1 cellular context compared by ENCODE assay signal in the genomic region with DNA sequence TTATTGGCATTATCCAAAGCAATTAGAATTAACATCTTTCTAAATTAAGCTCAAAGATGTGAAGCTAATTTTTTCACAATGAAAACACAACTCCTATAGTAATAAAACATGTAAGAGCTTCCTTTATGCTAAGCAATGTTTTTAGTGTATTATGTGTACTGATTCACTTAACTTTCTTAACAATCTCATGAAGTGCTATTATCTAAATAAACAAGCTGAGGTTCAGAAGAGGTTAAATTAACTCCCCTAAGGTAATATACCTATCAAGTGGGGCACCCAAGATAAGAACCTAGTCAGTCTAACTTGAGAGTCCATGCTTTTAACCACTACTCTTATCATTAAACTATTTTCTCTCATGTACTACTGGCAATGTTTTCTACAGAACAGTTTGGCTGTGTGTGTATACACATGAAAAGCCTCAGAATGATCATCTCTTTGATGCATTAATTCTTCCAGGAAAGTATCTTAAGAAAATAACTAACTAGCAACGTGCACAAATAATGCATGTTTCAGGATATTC.
TF ChIP-seq lines count a peak whose summit lies in the region.

No MANE protein-coding gene starts in this region.

TF ChIP-seq in A549, 52 proteins besides CTCF, POLR2A, EP300 and RAD21 (continued from another document):
- TF ChIP-seq ZC3H11A (IDR thresholded peaks at IDR 0.05) (no peak), RNF2 (IDR thresholded peaks at IDR 0.05; ENCODE audit: borderline replicate concordance, low read depth) (no peak), ESRRA (IDR thresholded peaks at IDR 0.05; ENCODE audit: borderline replicate concordance, low read length) (no peak), ZFP36 (IDR thresholded peaks at IDR 0.05; ENCODE audit: borderline replicate concordance, partially characterized antibody) (no peak), CHD4 (IDR thresholded peaks at IDR 0.05; ENCODE audit: borderline replicate concordance) (no peak), RFX5 (IDR thresholded peaks at IDR 0.05) (no peak)
- TF ChIP-seq, protein P1, sequence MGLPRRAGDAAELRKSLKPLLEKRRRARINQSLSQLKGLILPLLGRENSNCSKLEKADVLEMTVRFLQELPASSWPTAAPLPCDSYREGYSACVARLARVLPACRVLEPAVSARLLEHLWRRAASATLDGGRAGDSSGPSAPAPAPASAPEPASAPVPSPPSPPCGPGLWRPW (IDR thresholded peaks at IDR 0.05): no peak
